8 cellular contexts compared by ENCODE assay signal in the genomic region with DNA sequence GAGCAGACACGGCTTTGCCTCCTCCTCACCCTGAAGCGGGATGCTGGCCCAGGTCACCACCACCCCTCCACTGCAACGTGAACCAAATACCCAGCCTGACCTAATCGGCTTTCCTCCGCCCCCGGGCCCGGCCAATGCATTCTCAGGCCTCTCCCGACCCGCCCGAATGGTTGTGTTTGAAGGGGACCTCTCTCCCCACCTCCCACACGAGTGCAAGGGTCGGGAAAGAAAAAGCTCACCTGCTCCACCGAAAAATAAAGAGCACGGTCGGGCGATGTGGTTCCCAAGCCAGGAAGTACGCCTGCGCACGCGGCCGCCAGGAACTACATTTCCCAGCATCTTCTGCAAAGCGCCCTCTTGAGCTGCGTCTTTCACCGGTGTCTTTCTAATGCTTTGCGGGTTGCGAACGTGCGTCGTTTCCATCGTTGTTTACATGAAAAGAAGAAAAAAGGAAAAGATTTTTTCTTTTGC. TPM values are rescaled to one million over a fixed set of nuclear protein-coding genes. Genes with fewer than 3 reads are reported as not detected.
A peak's percentile ranks its signal among the peaks of the same experiment; 100 is the strongest.
DNase-seq lines count a peak whose midpoint lies in the region; ATAC-seq and TF ChIP-seq lines count a peak whose summit lies in the region.

A gene (minus strand): TSS at position 282 of the 471 bp plus-strand sequence.

- peak within 1 kb of the TSS; percentile 57 for H3K4me3 Mint-ChIP-seq in activated CD4-positive, alpha-beta T cell treated with anti-CD3 and anti-CD28 coated beads for 36 hours
- H3K4me3 Mint-ChIP-seq in T-cell = peak within 1 kb of the TSS; percentile 65 to 74 (median 73)

- DNase-seq in activated CD4-positive, alpha-beta T cell treated with anti-CD3 and anti-CD28 coated beads for 36 hours = peak; percentile 66
- no peak for DNase-seq in activated CD4-positive, alpha-beta T cell treated with anti-CD3 and anti-CD28 coated beads for 1 hour
- peak in 32 of 34 experiments; percentile 0 to 50 (median 18) for DNase-seq in T-cell
- DNase-seq in choroid plexus epithelial cell (ENCODE audit: low read depth) = peak; percentile 76
- DNase-seq in left kidney (ENCODE audit: low read depth, low spot score) = peak; percentile 94
- DNase-seq in stimulated activated CD4-positive, alpha-beta T cell treated with anti-CD3 and anti-CD28 coated beads, Interleukin-2, amount 100 ng/mL, for 24 hours = peak; percentile 22 to 35
- no peak for DNase-seq in SJCRH30

- intact Hi-C loops in activated CD4-positive, alpha-beta T cell treated with anti-CD3 and anti-CD28 coated beads for 36 hours (cut with DNase I, micrococcal nuclease) = loop anchor here in 1 of 2 experiments (10.0 kb wide), 1 partner anchor 607 kb away; no protein-coding TSS in a partner anchor

- peak; percentile 41 for TF ChIP-seq CTCF in choroid plexus epithelial cell (conservative IDR thresholded peaks at IDR 0.05; ENCODE audit: low read depth, low read length)

- H3K4me3 ChIP-seq in choroid plexus epithelial cell (ENCODE audit: low read depth, low read length) = peak within 1 kb of the TSS; percentile 62
- H3K4me3 ChIP-seq in SJCRH30 = no peak within 1 kb of the TSS

- no peak within 1 kb of the TSS for H3K27ac Mint-ChIP-seq in activated CD4-positive, alpha-beta T cell treated with anti-CD3 and anti-CD28 coated beads for 36 hours
- H3K27ac Mint-ChIP-seq in T-cell = peak within 1 kb of the TSS in 1 of 2 donors; percentile 48

- ATAC-seq in activated CD4-positive, alpha-beta T cell treated with anti-CD3 and anti-CD28 coated beads for 36 hours = peak; percentile 68
- ATAC-seq in T-cell (replicated peaks in 1 of 4) (peak; percentile 48 to 75 (median 58)), GM21717 (IDR thresholded peaks at IDR 0.05; ENCODE audit: unreplicated experiment) (no peak)

- H3K36me3 Mint-ChIP-seq in activated CD4-positive, alpha-beta T cell treated with anti-CD3 and anti-CD28 coated beads for 36 hours (ENCODE audit: low read depth) = peaks cover 10% of the 10 kb centered on the region
- peaks cover 11% of the 10 kb centered on the region for H3K36me3 Mint-ChIP-seq in T-cell

- H3K9me3 Mint-ChIP-seq in activated CD4-positive, alpha-beta T cell treated with anti-CD3 and anti-CD28 coated beads for 36 hours (ENCODE audit: low read depth) = peaks cover 30% of the 10 kb centered on the region
- H3K9me3 Mint-ChIP-seq in T-cell = peaks cover 13 to 42% (median 17%) of the 10 kb centered on the region in 3 donors

- peaks cover 13% of the 10 kb centered on the region; the same call in 1 of the 2 replicates for H3K9me3 ChIP-seq in SJCRH30 (replicated peaks)

- CTCF ChIA-PET in activated CD4-positive, alpha-beta T cell treated with anti-CD3 and anti-CD28 coated beads for 36 hours (lab: Charles Lee) = no interaction called here
- CTCF ChIA-PET in T-cell (lab: Charles Lee) = no interaction called here

- no peak within 1 kb of the TSS for H3K27ac ChIP-seq in SJCRH30

- no peaks in the 10 kb centered on the region for H3K36me3 ChIP-seq in SJCRH30

- H3K4me1 Mint-ChIP-seq in activated CD4-positive, alpha-beta T cell treated with anti-CD3 and anti-CD28 coated beads for 36 hours = peaks cover 4% of the 10 kb centered on the region
- H3K4me1 Mint-ChIP-seq in T-cell = peaks cover 0 to 6% (median 5%) of the 10 kb centered on the region in 3 donors

- H3K27me3 ChIP-seq in SJCRH30 = no peaks in the 10 kb centered on the region

- peaks cover 15% of the 10 kb centered on the region for H3K27me3 Mint-ChIP-seq in activated CD4-positive, alpha-beta T cell treated with anti-CD3 and anti-CD28 coated beads for 36 hours
- H3K27me3 Mint-ChIP-seq in T-cell = peaks cover 22 to 28% of the 10 kb centered on the region in 2 donors

- POLR2A ChIA-PET in activated CD4-positive, alpha-beta T cell treated with anti-CD3 and anti-CD28 coated beads for 36 hours (lab: Charles Lee) = interaction anchor here (0.7 kb wide), 1 partner anchor 31 kb away, joined by 3 read pairs; no protein-coding TSS in a partner anchor
- POLR2A ChIA-PET in T-cell (lab: Charles Lee) = no interaction called here

- H3K4me1 ChIP-seq in SJCRH30 = no peaks in the 10 kb centered on the region

RNA-seq across cellular contexts. Expression of the gene that starts here (rescaled TPM):
- total RNA-seq in activated CD4-positive, alpha-beta T cell treated with anti-CD3 and anti-CD28 coated beads for 36 hours = 1 to 10 TPM; 1.1 to 1.3 TPM
- 1 to 10 TPM in 2 of 5 donors, under 1 TPM in 2, not detected in 1; 0.73 to 1.4 (median 0.96) TPM for total RNA-seq in T-cell
- not detected in 2 replicates for total RNA-seq in SJCRH30 (2014; rRNA removed; shearing (Covaris generic))

Comparison
In these comparisons a context has a peak if more than half of its experiments do, and no peak if none do; other contexts are left out.
1. DNase-seq: peak in activated CD4-positive, alpha-beta T cell treated with anti-CD3 and anti-CD28 coated beads for 36 hours (single experiment), T-cell (32 of 34), choroid plexus epithelial cell (single experiment), left kidney (single experiment) and stimulated activated CD4-positive, alpha-beta T cell treated with anti-CD3 and anti-CD28 coated beads, Interleukin-2, amount 100 ng/mL, for 24 hours (2 of 2); none in activated CD4-positive, alpha-beta T cell treated with anti-CD3 and anti-CD28 coated beads for 1 hour (single experiment) and SJCRH30 (0 of 2).